14 cellular contexts compared by ENCODE assay signal in the genomic region with DNA sequence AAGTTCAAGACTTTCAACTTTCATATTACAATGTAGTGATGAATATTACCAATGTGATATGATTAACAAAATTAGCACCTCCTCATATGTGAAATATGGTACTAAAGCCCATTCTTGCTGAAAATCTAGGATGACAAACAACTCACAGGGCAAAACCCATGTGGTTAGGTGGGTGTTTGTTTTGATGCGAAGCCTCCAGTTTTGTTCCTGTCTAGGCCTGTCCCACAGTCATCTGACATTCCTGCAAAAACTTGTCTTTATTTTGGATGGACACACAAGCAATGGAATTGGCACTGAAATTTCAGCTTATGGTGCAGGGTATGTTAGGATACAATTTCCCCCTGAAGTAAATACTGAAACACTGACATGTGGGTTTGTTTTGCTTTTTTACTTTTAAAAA.
"Had no signal": no experiment of that assay in that cellular context is flagged by ENCODE, and none has a peak within 500 bp of the region (broad histone marks: within the 10 kb centered on the region; RNA-seq: fewer than 3 reads in every experiment).

No MANE protein-coding gene starts in this region.

- DNase-seq: activated CD4-positive, alpha-beta T cell treated with anti-CD3 and anti-CD28 coated beads for 1 hour; activated CD4-positive, alpha-beta T cell treated with anti-CD3 and anti-CD28 coated beads, Interleukin-2, amount 50 U/mL, for 48 hours; activated CD8-positive, alpha-beta memory T cell treated with anti-CD3 and anti-CD28 coated beads, Interleukin-2, amount 10 ng/mL, durations not matched to agents 7 days and 5 days; activated effector memory CD4-positive, alpha-beta T cell treated with Interleukin-2 at 50 U/mL for 16 hours; activated T-cell treated with anti-CD3 and anti-CD28 coated beads, Interleukin-2, amount 50 U/mL, for 24 hours; gastrocnemius medialis; heart right ventricle; kidney; ovary; stimulated activated CD4-positive, alpha-beta T cell treated with anti-CD3 and anti-CD28 coated beads, Interleukin-4, amount 100 ng/mL, for 4 hours; thyroid gland had no signal

- ATAC-seq: activated CD8-positive, alpha-beta memory T cell treated with anti-CD3 and anti-CD28 coated beads, Interleukin-2, amount 10 ng/mL, durations not matched to agents 7 days and 5 days; gastrocnemius medialis; heart right ventricle had no signal

- H3K27ac ChIP-seq: gastrocnemius medialis, heart right ventricle, ovary, thyroid gland had no signal

- FAIRE-seq: kidney had no signal

- H3K9me3 Mint-ChIP-seq: activated naive CD4-positive, alpha-beta T cell treated with anti-CD3 and anti-CD28 coated beads, Interleukin-2, amount 50 U/mL, for 24 hours; activated T-cell treated with anti-CD3 and anti-CD28 coated beads, Interleukin-2, amount 50 U/mL, for 24 hours; brain; neural crest cell had no signal

- H3K4me3 Mint-ChIP-seq: activated CD8-positive, alpha-beta memory T cell treated with anti-CD3 and anti-CD28 coated beads, Interleukin-2, amount 10 ng/mL, durations not matched to agents 7 days and 5 days; activated naive CD4-positive, alpha-beta T cell treated with anti-CD3 and anti-CD28 coated beads, Interleukin-2, amount 50 U/mL, for 24 hours; activated T-cell treated with anti-CD3 and anti-CD28 coated beads, Interleukin-2, amount 50 U/mL, for 24 hours; brain; neural crest cell had no signal

- H3K27me3 Mint-ChIP-seq: activated CD8-positive, alpha-beta memory T cell treated with anti-CD3 and anti-CD28 coated beads, Interleukin-2, amount 10 ng/mL, durations not matched to agents 7 days and 5 days; brain had no signal

- H3K36me3 ChIP-seq: gastrocnemius medialis, heart right ventricle, ovary, thyroid gland had no signal

- H3K36me3 Mint-ChIP-seq: activated CD8-positive, alpha-beta memory T cell treated with anti-CD3 and anti-CD28 coated beads, Interleukin-2, amount 10 ng/mL, durations not matched to agents 7 days and 5 days; activated naive CD4-positive, alpha-beta T cell treated with anti-CD3 and anti-CD28 coated beads, Interleukin-2, amount 50 U/mL, for 24 hours; brain had no signal

- H3K4me3 ChIP-seq: gastrocnemius medialis, heart right ventricle, ovary, thyroid gland had no signal

- H3K27ac Mint-ChIP-seq: activated CD8-positive, alpha-beta memory T cell treated with anti-CD3 and anti-CD28 coated beads, Interleukin-2, amount 10 ng/mL, durations not matched to agents 7 days and 5 days; activated naive CD4-positive, alpha-beta T cell treated with anti-CD3 and anti-CD28 coated beads, Interleukin-2, amount 50 U/mL, for 24 hours; activated T-cell treated with anti-CD3 and anti-CD28 coated beads, Interleukin-2, amount 50 U/mL, for 24 hours had no signal

- H3K27me3 ChIP-seq: gastrocnemius medialis, ovary, thyroid gland had no signal

- H3K9me3 ChIP-seq: gastrocnemius medialis, heart right ventricle, ovary, thyroid gland had no signal

- H3K4me1 Mint-ChIP-seq: activated naive CD4-positive, alpha-beta T cell treated with anti-CD3 and anti-CD28 coated beads, Interleukin-2, amount 50 U/mL, for 24 hours had no signal
